Comparison of ENCODE assay signal across 1 cellular context in the genomic region with DNA sequence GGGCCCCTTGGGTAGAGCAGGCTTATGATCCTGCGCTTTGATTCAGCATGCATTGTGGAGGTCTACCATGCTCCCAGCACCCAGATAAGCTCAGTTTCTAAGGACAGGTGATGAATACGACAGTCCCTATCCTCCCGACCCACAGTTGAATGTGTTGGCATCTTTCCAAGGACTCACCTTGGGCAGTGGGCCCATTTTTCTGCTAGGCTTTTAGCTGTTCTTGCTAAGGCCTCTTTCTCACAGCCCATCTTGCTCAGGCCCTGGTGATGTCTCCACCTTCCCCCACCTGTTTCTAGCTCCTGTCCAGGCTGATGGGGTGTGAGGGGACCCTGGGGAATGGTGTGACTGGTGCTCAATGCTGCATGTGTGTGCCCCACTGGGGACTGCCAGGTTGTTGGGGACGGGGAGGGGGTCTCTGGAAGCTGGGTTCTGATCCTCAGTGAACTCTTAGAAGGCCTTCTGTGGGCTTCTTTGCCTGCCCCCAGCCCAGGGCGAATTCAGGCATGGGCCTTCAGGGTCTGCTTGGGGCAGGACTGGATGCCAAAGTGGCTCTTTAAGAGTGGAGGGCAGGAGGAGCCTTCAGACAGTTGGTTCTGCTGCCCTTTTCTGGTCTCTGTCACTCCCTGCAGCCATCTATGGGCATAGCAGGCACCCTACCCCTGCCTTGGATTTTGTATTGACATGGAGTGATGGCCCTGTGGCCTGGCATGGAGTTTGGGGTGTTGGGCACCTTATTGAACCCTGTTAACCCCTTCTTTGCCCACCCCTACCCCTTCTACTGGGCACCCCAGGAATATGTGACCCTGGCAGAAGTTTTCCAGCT.
TF ChIP-seq lines count a peak whose summit lies in the region.

No MANE protein-coding gene starts in this region.

TF ChIP-seq in GM12878, 131 proteins besides CTCF, POLR2A, EP300 and RAD21:
- TF ChIP-seq IKZF2 (IDR thresholded peaks at IDR 0.05) (no peak), CEBPB (IDR thresholded peaks at IDR 0.05; ENCODE audit: borderline replicate concordance in 1 of 2, low read depth in 2 of 2, low read length in 2 of 2) (no peak), RCOR1 (conservative IDR thresholded peaks at IDR 0.05; ENCODE audit: low read depth, low read length) (no peak), CHD1 (IDR thresholded peaks at IDR 0.05; ENCODE audit: low read depth, low read length) (no peak), HDGF (IDR thresholded peaks at IDR 0.05) (no peak), MYC (IDR thresholded peaks at IDR 0.05; ENCODE audit: insufficient read depth, insufficient read length, insufficient replicate concordance, low read length, severe bottlenecking) (no peak), SMARCA5 (IDR thresholded peaks at IDR 0.05) (no peak), RELB (IDR thresholded peaks at IDR 0.05; ENCODE audit: low read depth) (no peak)
- TF ChIP-seq, protein P1, sequence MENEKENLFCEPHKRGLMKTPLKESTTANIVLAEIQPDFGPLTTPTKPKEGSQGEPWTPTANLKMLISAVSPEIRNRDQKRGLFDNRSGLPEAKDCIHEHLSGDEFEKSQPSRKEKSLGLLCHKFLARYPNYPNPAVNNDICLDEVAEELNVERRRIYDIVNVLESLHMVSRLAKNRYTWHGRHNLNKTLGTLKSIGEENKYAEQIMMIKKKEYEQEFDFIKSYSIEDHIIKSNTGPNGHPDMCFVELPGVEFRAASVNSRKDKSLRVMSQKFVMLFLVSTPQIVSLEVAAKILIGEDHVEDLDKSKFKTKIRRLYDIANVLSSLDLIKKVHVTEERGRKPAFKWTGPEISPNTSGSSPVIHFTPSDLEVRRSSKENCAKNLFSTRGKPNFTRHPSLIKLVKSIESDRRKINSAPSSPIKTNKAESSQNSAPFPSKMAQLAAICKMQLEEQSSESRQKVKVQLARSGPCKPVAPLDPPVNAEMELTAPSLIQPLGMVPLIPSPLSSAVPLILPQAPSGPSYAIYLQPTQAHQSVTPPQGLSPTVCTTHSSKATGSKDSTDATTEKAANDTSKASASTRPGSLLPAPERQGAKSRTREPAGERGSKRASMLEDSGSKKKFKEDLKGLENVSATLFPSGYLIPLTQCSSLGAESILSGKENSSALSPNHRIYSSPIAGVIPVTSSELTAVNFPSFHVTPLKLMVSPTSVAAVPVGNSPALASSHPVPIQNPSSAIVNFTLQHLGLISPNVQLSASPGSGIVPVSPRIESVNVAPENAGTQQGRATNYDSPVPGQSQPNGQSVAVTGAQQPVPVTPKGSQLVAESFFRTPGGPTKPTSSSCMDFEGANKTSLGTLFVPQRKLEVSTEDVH (IDR thresholded peaks at IDR 0.05; ENCODE audit: low read depth, partially characterized antibody): no peak
